22 cellular contexts compared by ENCODE assay signal in the genomic region with DNA sequence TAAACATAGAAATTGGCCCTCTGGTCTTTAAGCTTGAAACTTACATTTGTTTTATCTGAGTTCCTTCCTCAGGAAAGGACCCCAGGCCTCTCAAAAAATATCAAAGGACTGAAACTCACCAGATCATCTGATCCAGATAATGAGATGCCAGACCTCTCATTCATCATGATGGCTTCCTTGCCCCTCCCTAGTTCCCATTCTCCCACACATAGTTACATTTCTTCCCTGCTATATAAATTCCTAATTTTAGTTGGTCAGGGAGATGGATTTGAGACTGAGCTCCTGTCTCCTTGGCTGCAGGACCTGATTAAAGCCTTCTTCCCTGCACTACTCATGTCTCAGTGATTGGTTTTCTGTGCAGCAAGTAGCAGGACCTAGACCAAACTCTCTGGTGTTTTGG.
"Had no signal": no experiment of that assay in that cellular context is flagged by ENCODE, and none has a peak within 500 bp of the region (broad histone marks: within the 10 kb centered on the region; RNA-seq: fewer than 3 reads in every experiment).

No MANE protein-coding gene starts in this region.

- DNase-seq: effector memory CD4-positive, alpha-beta T cell; immature natural killer cell; kidney; left cardiac atrium; left ventricle myocardium inferior; lower lobe of right lung; mesenchymal stem cell; naive B cell; nephron progenitor cell; psoas muscle; retina; right lobe of liver; stimulated activated CD4-positive, alpha-beta T cell treated with anti-CD3 and anti-CD28 coated beads, Interleukin-12 subunit alpha, Interleukin-12 subunit beta, amount 100 ng/mL, for 4 hours; stimulated activated CD4-positive, alpha-beta T cell treated with anti-CD3 and anti-CD28 coated beads, Interleukin-2, amount 100 ng/mL, for 48 hours; stimulated activated CD8-positive, alpha-beta memory T cell treated with anti-CD3 and anti-CD28 coated beads, Interleukin-4, amount 100 ng/mL, for 48 hours had no signal

- H3K4me3 ChIP-seq: esophagus muscularis mucosa, left ventricle myocardium inferior, lower lobe of right lung, psoas muscle, right lobe of liver, skin epidermis, tibial nerve had no signal

- ATAC-seq: foreskin keratinocyte; left cardiac atrium; lower lobe of right lung; psoas muscle; right lobe of liver; stimulated activated effector memory CD8-positive, alpha-beta T cell treated with anti-CD3 and anti-CD28 coated beads, Interleukin-12 subunit alpha, Interleukin-12 subunit beta, amount 100 ng/mL, for 72 hours had no signal

- H3K9me3 Mint-ChIP-seq: immature natural killer cell; stimulated activated effector memory CD8-positive, alpha-beta T cell treated with anti-CD3 and anti-CD28 coated beads, Interleukin-12 subunit alpha, Interleukin-12 subunit beta, amount 100 ng/mL, for 72 hours had no signal

- H3K4me1 ChIP-seq: esophagus muscularis mucosa, left ventricle myocardium inferior, lower lobe of right lung, psoas muscle, tibial nerve had no signal

- H3K36me3 ChIP-seq: esophagus muscularis mucosa, left ventricle myocardium inferior, lower lobe of right lung, right lobe of liver, tibial nerve had no signal

- H3K27ac Mint-ChIP-seq: immature natural killer cell; naive B cell; nephron progenitor cell; stimulated activated effector memory CD8-positive, alpha-beta T cell treated with anti-CD3 and anti-CD28 coated beads, Interleukin-12 subunit alpha, Interleukin-12 subunit beta, amount 100 ng/mL, for 72 hours; stimulated activated naive CD8-positive, alpha-beta T cell treated with anti-CD3 and anti-CD28 coated beads, Interleukin-15, Interleukin-2, amounts not matched to agents 100 ng/mL and 50 ng/mL, for 24 hours had no signal

- H3K27me3 Mint-ChIP-seq: naive B cell; stimulated activated naive CD8-positive, alpha-beta T cell treated with anti-CD3 and anti-CD28 coated beads, Interleukin-15, Interleukin-2, amounts not matched to agents 100 ng/mL and 50 ng/mL, for 24 hours had no signal

- H3K36me3 Mint-ChIP-seq: immature natural killer cell; naive B cell; stimulated activated effector memory CD8-positive, alpha-beta T cell treated with anti-CD3 and anti-CD28 coated beads, Interleukin-12 subunit alpha, Interleukin-12 subunit beta, amount 100 ng/mL, for 72 hours had no signal

- H3K27me3 ChIP-seq: esophagus muscularis mucosa, foreskin keratinocyte, right lobe of liver, tibial nerve had no signal

- H3K9me3 ChIP-seq: esophagus muscularis mucosa, left ventricle myocardium inferior, lower lobe of right lung, psoas muscle, right lobe of liver, tibial nerve had no signal

- H3K4me3 Mint-ChIP-seq: immature natural killer cell; nephron progenitor cell; stimulated activated effector memory CD8-positive, alpha-beta T cell treated with anti-CD3 and anti-CD28 coated beads, Interleukin-12 subunit alpha, Interleukin-12 subunit beta, amount 100 ng/mL, for 72 hours; stimulated activated naive CD8-positive, alpha-beta T cell treated with anti-CD3 and anti-CD28 coated beads, Interleukin-15, Interleukin-2, amounts not matched to agents 100 ng/mL and 50 ng/mL, for 24 hours had no signal

- H3K27ac ChIP-seq: esophagus muscularis mucosa, foreskin keratinocyte, left ventricle myocardium inferior, lower lobe of right lung, psoas muscle, right lobe of liver, skin epidermis, tibial nerve had no signal

- FAIRE-seq: endometrium, kidney had no signal

- H3K4me1 Mint-ChIP-seq: stimulated activated effector memory CD8-positive, alpha-beta T cell treated with anti-CD3 and anti-CD28 coated beads, Interleukin-12 subunit alpha, Interleukin-12 subunit beta, amount 100 ng/mL, for 72 hours had no signal
